ENCODE assay signal across 30 cellular contexts in genomic region chrX:1020634-1021166, GRCh38.
"Had no signal": no experiment of that assay in that cellular context is flagged by ENCODE, and none has a peak within 500 bp of the region (broad histone marks: within the 10 kb centered on the region; RNA-seq: fewer than 3 reads in every experiment).

No MANE protein-coding gene starts in this region.

- H3K4me1 Mint-ChIP-seq: immature natural killer cell; mesothelial cell of epicardium; natural killer cell; nephron progenitor cell; stimulated activated naive B cell treated with anti-CD40 and anti-IgM and Interleukin-4, amounts not matched to agents 10 μg/mL and 1 μg/mL and 100 μg/mL, for 72 hours had no signal

- H3K4me3 Mint-ChIP-seq: immature natural killer cell; mesothelial cell of epicardium; naive B cell; natural killer cell; nephron progenitor cell; neural progenitor cell; stimulated activated naive B cell treated with anti-CD40 and anti-IgM and Interleukin-4, amounts not matched to agents 10 μg/mL and 1 μg/mL and 100 μg/mL, for 72 hours had no signal

- H3K9me3 Mint-ChIP-seq: mesothelial cell of epicardium; natural killer cell; stimulated activated naive B cell treated with anti-CD40 and anti-IgM and Interleukin-4, amounts not matched to agents 10 μg/mL and 1 μg/mL and 100 μg/mL, for 72 hours had no signal

- H3K27ac ChIP-seq: left ventricle myocardium inferior, neural progenitor cell, neutrophil, ovary, right atrium auricular region, right lobe of liver, stomach, testis, thyroid gland, transverse colon, upper lobe of right lung had no signal

- H3K9ac ChIP-seq: neural progenitor cell had no signal

- H3K4me2 ChIP-seq: neural progenitor cell, smooth muscle cell had no signal

- H3K4me1 ChIP-seq: left ventricle myocardium inferior, right atrium auricular region, right lobe of liver, stomach, testis, thyroid gland, transverse colon, upper lobe of right lung had no signal

- H3K27ac Mint-ChIP-seq: immature natural killer cell; mesothelial cell of epicardium; naive B cell; natural killer cell; nephron progenitor cell; neural progenitor cell; progenitor cell of endocrine pancreas; stimulated activated naive B cell treated with anti-CD40 and anti-IgM and Interleukin-4, amounts not matched to agents 10 μg/mL and 1 μg/mL and 100 μg/mL, for 72 hours had no signal

- H3K36me3 Mint-ChIP-seq: immature natural killer cell; mesothelial cell of epicardium; naive B cell; natural killer cell; neural progenitor cell; stimulated activated naive B cell treated with anti-CD40 and anti-IgM and Interleukin-4, amounts not matched to agents 10 μg/mL and 1 μg/mL and 100 μg/mL, for 72 hours had no signal

- H2AFZ ChIP-seq: neural progenitor cell had no signal

- H3K9me3 ChIP-seq: neutrophil, right lobe of liver, testis, thyroid gland had no signal

- H3K27me3 Mint-ChIP-seq: naive B cell; progenitor cell of endocrine pancreas; stimulated activated naive B cell treated with anti-CD40 and anti-IgM and Interleukin-4, amounts not matched to agents 10 μg/mL and 1 μg/mL and 100 μg/mL, for 72 hours had no signal

- FAIRE-seq: islet of Langerhans, urothelium cell line had no signal

- DNase-seq: hypothalamus; immature natural killer cell; left ventricle myocardium inferior; mesendoderm; naive B cell; natural killer cell; nephron progenitor cell; occipital lobe; ovary; right lobe of liver; stimulated activated CD4-positive, alpha-beta T cell treated with anti-CD3 and anti-CD28 coated beads, Interleukin-12 subunit alpha, Interleukin-12 subunit beta, amount 100 ng/mL, for 4 hours; stimulated activated CD4-positive, alpha-beta T cell treated with anti-CD3 and anti-CD28 coated beads, Interleukin-15, amount 100 ng/mL, for 24 hours; stimulated activated CD4-positive, alpha-beta T cell treated with anti-CD3 and anti-CD28 coated beads, Interleukin-2, amount 100 ng/mL, for 24 hours; stimulated activated CD4-positive, alpha-beta T cell treated with anti-CD3 and anti-CD28 coated beads, Interleukin-4, amount 100 ng/mL, for 1 hour; stimulated activated naive B cell treated with anti-CD40 and anti-IgM and Interleukin-4, amounts not matched to agents 10 μg/mL and 1 μg/mL and 100 μg/mL, for 72 hours; stimulated activated naive CD8-positive, alpha-beta T cell treated with anti-CD3 and anti-CD28 coated beads, Interleukin-15, Interleukin-2, amounts not matched to agents 100 U/mL and 50 U/mL, for 24 hours; stomach; testis; thyroid gland; transverse colon had no signal

- H3K4me3 ChIP-seq: left ventricle myocardium inferior, lung, neural progenitor cell, ovary, right atrium auricular region, right lobe of liver, smooth muscle cell, stomach, testis, thyroid gland, transverse colon, upper lobe of right lung had no signal

- H3K27me3 ChIP-seq: neural progenitor cell, neutrophil, ovary, right atrium auricular region, right lobe of liver, stomach, testis, thyroid gland, transverse colon, upper lobe of right lung had no signal

- H3K36me3 ChIP-seq: left ventricle myocardium inferior, neural progenitor cell, neutrophil, ovary, right atrium auricular region, right lobe of liver, stomach, thyroid gland, transverse colon, upper lobe of right lung had no signal

- ATAC-seq: natural killer cell; right lobe of liver; stimulated activated naive B cell treated with anti-CD40 and anti-IgM and Interleukin-4, amounts not matched to agents 10 μg/mL and 1 μg/mL and 100 μg/mL, for 72 hours; stimulated activated naive CD8-positive, alpha-beta T cell treated with anti-CD3 and anti-CD28 coated beads, Interleukin-15, Interleukin-2, amounts not matched to agents 100 U/mL and 50 U/mL, for 24 hours; upper lobe of right lung had no signal
